Comparison of ENCODE assay signal across 8 cellular contexts in genomic region chr3:176814252-176814651, GRCh38.
DNase-seq lines count a peak whose midpoint lies in the region; ATAC-seq, FAIRE-seq and TF ChIP-seq lines count a peak whose summit lies in the region.

No MANE protein-coding gene starts in this region.

- FAIRE-seq in A549 (lab: Jason Lieb, UNC) (no peak), kidney (lab: Jason Lieb, UNC) (no peak)

- POLR2A ChIA-PET in A549 (lab: Yijun Ruan, JAX), result no interaction called here

- no peak overlapping the region for H3K27ac ChIP-seq in A549
- no peak overlapping the region for H3K27ac ChIP-seq in kidney (ENCODE audit: low read depth in 2 of 2, low read length in 2 of 2)
- no peak overlapping the region for H3K27ac ChIP-seq in testis

- H3K9ac ChIP-seq in kidney (ENCODE audit: low read length in 2 of 2), result no peak overlapping the region

- DNase-seq in A549 (ENCODE audit: low read depth in 1 of 2, low spot score in 1 of 2) (peak; percentile 5 to 39), HFF-Myc (ENCODE audit: extremely low read depth, low read depth) (peak; percentile 9), MG63 (peak; percentile 33), astrocyte of the hippocampus (ENCODE audit: low read depth, low spot score) (peak; percentile 73), kidney (peak; percentile 72), testis (peak; percentile 79), CD1c-positive myeloid dendritic cell (ENCODE audit: extremely low spot score) (no peak)

- H3K4me1 ChIP-seq in A549, result no peaks in the 10 kb centered on the region
- no peaks in the 10 kb centered on the region for H3K4me1 ChIP-seq in kidney (ENCODE audit: control insufficient read depth in 1 of 2, insufficient read depth in 1 of 2, low read depth in 1 of 2, low read length in 2 of 2)
- H3K4me1 ChIP-seq in testis, result no peaks in the 10 kb centered on the region

- CTCF ChIA-PET in A549 (lab: Yijun Ruan, JAX), result interaction anchor here (0.7 kb wide), 1 partner anchor 106 kb away, joined by 3 read pairs; no protein-coding TSS in a partner anchor

- no peak overlapping the region for H3K4me2 ChIP-seq in A549

- peak in 1 of 2 experiments; percentile 38; a peak in 2 of 5 replicates for TF ChIP-seq RAD21 in A549 (conservative IDR thresholded peaks at IDR 0.05 in 1 of 2, IDR thresholded peaks at IDR 0.05 in 1 of 2)

- 19% methylated on average over 7 of the region's 12 CpGs for WGBS in A549 (ENCODE audit: missing lambda C conversion rate)
- 12 to 21% methylated on average over 10 to 12 of the region's 12 CpGs for WGBS in testis, 2 donors

- no peak overlapping the region for H3K4me3 ChIP-seq in A549
- no peak overlapping the region for H3K4me3 ChIP-seq in GM12875 (ENCODE audit: low read depth, low read length)
- H3K4me3 ChIP-seq in HFF-Myc (replicated peaks; ENCODE audit: low read depth, low read length), result no peak overlapping the region
- H3K4me3 ChIP-seq in MG63, result no peak overlapping the region
- H3K4me3 ChIP-seq in kidney (ENCODE audit: low read length in 2 of 2), result no peak overlapping the region
- H3K4me3 ChIP-seq in testis, result no peak overlapping the region

- TF ChIP-seq POLR2A in A549 (IDR thresholded peaks at IDR 0.05; ENCODE audit: low read length), result no peak
- TF ChIP-seq POLR2A in testis (IDR thresholded peaks at IDR 0.05), result no peak

- no peaks in the 10 kb centered on the region for H3K27me3 ChIP-seq in MG63
- H3K27me3 ChIP-seq in testis, result no peaks in the 10 kb centered on the region

- H3K9me3 ChIP-seq in A549 (no peaks in the 10 kb centered on the region), MG63 (no peaks in the 10 kb centered on the region), kidney (ENCODE audit: control insufficient read depth in 1 of 2, low read length in 2 of 2) (no peaks in the 10 kb centered on the region), testis (no peaks in the 10 kb centered on the region)

- ATAC-seq in A549, result peak; percentile 71 to 95; a peak in 5 of 6 replicates

- H3K36me3 ChIP-seq in MG63 (no peaks in the 10 kb centered on the region), kidney (ENCODE audit: control insufficient read depth in 1 of 2, insufficient read depth in 2 of 2, low read length in 2 of 2) (no peaks in the 10 kb centered on the region), testis (ENCODE audit: low read depth, missing control alignments) (no peaks in the 10 kb centered on the region)

- intact Hi-C loops in kidney (cut with DNase I), result no loop called here
- intact Hi-C loops in testis (cut with DNase I; ENCODE audit: low total_unique reads), result no loop called here

- no peak for TF ChIP-seq EP300 in A549 (IDR thresholded peaks at IDR 0.05)

- TF ChIP-seq CTCF in A549 (IDR thresholded peaks at IDR 0.05), result peak; percentile 19; the same call in 1 of the 3 replicates
- peak; percentile 62 for TF ChIP-seq CTCF in GM12875 (IDR thresholded peaks at IDR 0.05; ENCODE audit: borderline replicate concordance, insufficient read depth, low read depth, low read length)
- TF ChIP-seq CTCF in HFF-Myc (IDR thresholded peaks at IDR 0.05; ENCODE audit: low read depth, low read length, missing control alignments), result peak; percentile 65
- peak; percentile 47 for TF ChIP-seq CTCF in kidney (IDR thresholded peaks at IDR 0.05; ENCODE audit: borderline replicate concordance, extremely low read depth, insufficient read depth)
- peak in 1 of 3 experiments; percentile 44 for TF ChIP-seq CTCF in testis (IDR thresholded peaks at IDR 0.05)

TF ChIP-seq in A549, 52 proteins besides CTCF, POLR2A, EP300 and RAD21:
- no peak for TF ChIP-seq ELK1 (IDR thresholded peaks at IDR 0.05; ENCODE audit: low read depth, low read length)
- no peak for TF ChIP-seq RCOR1 (IDR thresholded peaks at IDR 0.05; ENCODE audit: low read depth, low read length)
- TF ChIP-seq CEBPB (IDR thresholded peaks at IDR 0.05), result no peak
